14 cellular contexts compared by ENCODE assay signal in genomic region chr22:24819941-24820461, GRCh38. TPM values are rescaled to one million over a fixed set of nuclear protein-coding genes. Genes with fewer than 3 reads are reported as not detected.
DNase-seq lines count a peak whose midpoint lies in the region; ATAC-seq and TF ChIP-seq lines count a peak whose summit lies in the region.
"Had no signal": no experiment of that assay in that cellular context is flagged by ENCODE, and none has a peak within 500 bp of the region (broad histone marks: within the 10 kb centered on the region; RNA-seq: fewer than 3 reads in every experiment).

No MANE protein-coding gene starts in this region.

- H3K23ac ChIP-seq in trophoblast cell (ENCODE audit: low read length): no peak overlapping the region

- TF ChIP-seq POLR2A in ovary (IDR thresholded peaks at IDR 0.05): no peak

- H3K9ac ChIP-seq in trophoblast cell (ENCODE audit: low read length): no peak overlapping the region

- no peak overlapping the region for H4K8ac ChIP-seq in trophoblast cell (ENCODE audit: low read depth, low read length)

- DNase-seq in Ammon's horn (ENCODE audit: low spot score): peak; percentile 48
- DNase-seq in NCI-H69 (lab: John Stamatoyannopoulos, UW): peak; percentile 73
- peak; percentile 77 for DNase-seq in left cardiac atrium
- DNase-seq in ovary: peak; percentile 56 to 81 (median 67)
- DNase-seq in activated effector memory CD4-positive, alpha-beta T cell treated with Interleukin-2 at 50 U/mL for 16 hours: no peak
- no peak for DNase-seq in NCI-H524 treated with DMSO at 0.1 percent for 48 hours (lab: John Stamatoyannopoulos, UW)
- DNase-seq in NCI-H2107 treated with DMSO at 0.1 percent for 48 hours (lab: John Stamatoyannopoulos, UW; ENCODE audit: unreplicated experiment): no peak
- DNase-seq in trophoblast cell: no peak
- DNase-seq: activated naive CD8-positive, alpha-beta T cell treated with anti-CD3 and anti-CD28 coated beads, Interleukin-2, amount 10 ng/mL, durations not matched to agents 7 days and 5 days; DMS153; SHP77 treated with DMSO at 0.1 percent for 48 hours had no signal

- no peak overlapping the region for H2AK5ac ChIP-seq in trophoblast cell (ENCODE audit: low read length)

- H3K27ac ChIP-seq in ovary (no peak overlapping the region), trophoblast cell (ENCODE audit: low read depth, low read length) (no peak overlapping the region)
- H3K27ac ChIP-seq: vagina had no signal

- no peak overlapping the region for H3K4me2 ChIP-seq in trophoblast cell (ENCODE audit: low read length)

- H3K4me1 ChIP-seq in ovary (ENCODE audit: insufficient read depth) (peaks cover 6% of the 10 kb centered on the region), trophoblast cell (ENCODE audit: control insufficient read depth in 1 of 2, insufficient read depth in 2 of 2, low read length in 2 of 2) (no peaks in the 10 kb centered on the region)
- H3K4me1 ChIP-seq: HAP-1, vagina had no signal

- no peak overlapping the region for H4K12ac ChIP-seq in trophoblast cell (ENCODE audit: low read depth, low read length)

- H3K18ac ChIP-seq in trophoblast cell (ENCODE audit: low read length): no peak overlapping the region

- no peak overlapping the region for H2AFZ ChIP-seq in trophoblast cell (ENCODE audit: insufficient read depth, low read length, poor library complexity)

- H3K4me3 ChIP-seq in ovary (no peak overlapping the region), trophoblast cell (ENCODE audit: low read depth, low read length) (no peak overlapping the region)
- H3K4me3 ChIP-seq: HAP-1, vagina had no signal

- H3K14ac ChIP-seq in trophoblast cell (ENCODE audit: low read length): no peak overlapping the region

- no peaks in the 10 kb centered on the region for H3K79me1 ChIP-seq in trophoblast cell (ENCODE audit: low read length)

- H3K9me3 ChIP-seq in ovary (no peaks in the 10 kb centered on the region), trophoblast cell (ENCODE audit: insufficient read depth, low read depth, low read length) (peaks cover 3% of the 10 kb centered on the region)
- H3K9me3 ChIP-seq: HAP-1, vagina had no signal

- H3K79me2 ChIP-seq in trophoblast cell (ENCODE audit: control insufficient read depth, insufficient read depth, low read length, poor library complexity): no peaks in the 10 kb centered on the region

- WGBS in ovary, 3 donors: 11 to 21% (median 14%) methylated on average over 9 of the region's 9 CpGs
- no CpG with 5 or more reads among the region's 9 CpGs for WGBS in trophoblast cell (ENCODE audit: extremely low coverage, insufficient coverage, insufficient read length)

- no peak for TF ChIP-seq EP300 in ovary (IDR thresholded peaks at IDR 0.05)

- no peak for TF ChIP-seq CTCF in ovary (IDR thresholded peaks at IDR 0.05)

- no peak overlapping the region for H4K91ac ChIP-seq in trophoblast cell (ENCODE audit: low read depth, low read length)

- H3K4ac ChIP-seq in trophoblast cell (ENCODE audit: low read depth, low read length): no peak overlapping the region

- ATAC-seq in left cardiac atrium: peak; percentile 80 to 83

- no peak overlapping the region for H2BK12ac ChIP-seq in trophoblast cell (ENCODE audit: low read length)

- no peak overlapping the region for H2BK120ac ChIP-seq in trophoblast cell (ENCODE audit: insufficient read depth, low read length, poor library complexity)

- H3K36me3 ChIP-seq in ovary (no peaks in the 10 kb centered on the region), trophoblast cell (ENCODE audit: control insufficient read depth in 1 of 2, insufficient read depth in 2 of 2, low read length in 2 of 2) (no peaks in the 10 kb centered on the region)
- H3K36me3 ChIP-seq: HAP-1, vagina had no signal

- intact Hi-C loops in left cardiac atrium (cut with DNase I): no loop called here
- intact Hi-C loops in ovary (cut with DNase I): no loop called here

- no peak overlapping the region for H2BK5ac ChIP-seq in trophoblast cell (ENCODE audit: low read depth, low read length, poor library complexity)

- H3K27me3 ChIP-seq in ovary: no peaks in the 10 kb centered on the region
- H3K27me3 ChIP-seq in trophoblast cell (ENCODE audit: insufficient read depth, low read length): no peaks in the 10 kb centered on the region
- H3K27me3 ChIP-seq: vagina had no signal

RNA-seq across cellular contexts. Expression of gene SGSM1, which starts 14.0 kb away (rescaled TPM):
- total RNA-seq in left cardiac atrium: 10 to 100 TPM; 16.1 to 24.8 TPM
- total RNA-seq in ovary: 1 to 10 TPM; 1.2 to 4.4 (median 2.6) TPM
- 1 to 10 TPM in 1 of 2 donors, under 1 TPM in 1; 0.91 to 1.6 TPM for polyA plus RNA-seq in ovary
- 0.04 and 0.08 TPM in 2 replicates for polyA plus RNA-seq in trophoblast cell (2013)
- polyA plus RNA-seq: AG04450 had no signal

RNA-seq across cellular contexts. Expression of gene PIWIL3, which starts 45.5 kb away (rescaled TPM):
- total RNA-seq in left cardiac atrium: not detected
- total RNA-seq in ovary: under 1 TPM in 1 of 7 donors, not detected in 6; 0.07 TPM
- polyA plus RNA-seq in ovary: under 1 TPM in 1 of 2 donors, not detected in 1; 0.45 TPM
- polyA plus RNA-seq in trophoblast cell (2013): 0.01 TPM in 1 of 2 replicates, not detected in the other
- total RNA-seq: activated naive CD8-positive, alpha-beta T cell treated with anti-CD3 and anti-CD28 coated beads, Interleukin-2, amount 10 ng/mL, durations not matched to agents 7 days and 5 days; vagina had no signal

Comparison
In these comparisons a context has a peak if more than half of its experiments do, and no peak if none do; other contexts are left out.
1. DNase-seq: peak in Ammon's horn (single experiment), NCI-H69 (single experiment), left cardiac atrium (single experiment) and ovary (5 of 5); none in activated effector memory CD4-positive, alpha-beta T cell treated with Interleukin-2 at 50 U/mL for 16 hours (single experiment), NCI-H524 treated with DMSO at 0.1 percent for 48 hours (single experiment), NCI-H2107 treated with DMSO at 0.1 percent for 48 hours (single experiment) and trophoblast cell (0 of 2).